1 cellular context compared by ENCODE assay signal in the genomic region with DNA sequence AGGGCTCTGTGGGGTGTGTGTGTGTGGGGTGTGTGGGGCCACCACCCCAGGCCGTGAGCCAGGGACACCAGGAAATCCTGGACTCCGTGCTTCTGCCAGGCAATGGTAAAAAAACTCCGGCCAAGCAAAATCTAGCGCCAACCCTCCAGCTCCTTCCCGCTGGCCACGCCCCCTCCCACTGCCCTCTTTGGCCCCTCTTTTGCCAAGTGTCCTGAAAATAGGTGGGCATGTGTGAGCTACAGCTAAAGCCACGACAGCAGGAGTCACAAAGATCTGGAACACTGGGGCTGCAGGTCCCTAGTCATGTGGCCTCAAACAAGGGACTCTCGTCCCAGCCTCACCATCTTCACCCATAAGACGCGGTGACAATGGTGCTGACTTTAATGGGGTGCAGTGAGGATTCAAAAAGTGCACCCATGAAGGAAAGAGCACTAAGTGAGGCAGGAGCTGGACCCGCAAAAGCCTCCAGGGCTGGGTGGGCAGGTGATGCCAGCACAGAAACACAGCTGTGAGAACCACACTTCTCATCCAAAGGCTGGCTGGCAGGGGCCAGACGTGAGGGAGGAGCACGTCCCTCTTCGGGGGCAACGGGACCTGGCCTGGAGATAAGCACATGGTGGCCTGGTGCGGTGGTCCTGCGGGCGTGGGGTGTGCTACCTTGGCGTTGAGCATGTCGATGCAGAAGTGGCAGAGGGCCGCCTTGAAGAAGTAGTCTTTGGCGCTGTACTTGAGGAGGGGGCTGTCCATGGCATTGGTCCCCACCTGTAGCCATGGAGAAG.
TF ChIP-seq lines count a peak whose summit lies in the region.

No MANE protein-coding gene starts in this region.

TF ChIP-seq in A549, 52 proteins besides CTCF, POLR2A, EP300 and RAD21 (continued from another document):
- no peak for TF ChIP-seq ZFP36 (IDR thresholded peaks at IDR 0.05; ENCODE audit: borderline replicate concordance, partially characterized antibody)
- no peak for TF ChIP-seq CEBPB (IDR thresholded peaks at IDR 0.05)
- TF ChIP-seq, protein P1, sequence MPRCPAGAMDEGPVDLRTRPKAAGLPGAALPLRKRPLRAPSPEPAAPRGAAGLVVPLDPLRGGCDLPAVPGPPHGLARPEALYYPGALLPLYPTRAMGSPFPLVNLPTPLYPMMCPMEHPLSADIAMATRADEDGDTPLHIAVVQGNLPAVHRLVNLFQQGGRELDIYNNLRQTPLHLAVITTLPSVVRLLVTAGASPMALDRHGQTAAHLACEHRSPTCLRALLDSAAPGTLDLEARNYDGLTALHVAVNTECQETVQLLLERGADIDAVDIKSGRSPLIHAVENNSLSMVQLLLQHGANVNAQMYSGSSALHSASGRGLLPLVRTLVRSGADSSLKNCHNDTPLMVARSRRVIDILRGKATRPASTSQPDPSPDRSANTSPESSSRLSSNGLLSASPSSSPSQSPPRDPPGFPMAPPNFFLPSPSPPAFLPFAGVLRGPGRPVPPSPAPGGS (IDR thresholded peaks at IDR 0.05), result no peak
- TF ChIP-seq, protein P2, sequence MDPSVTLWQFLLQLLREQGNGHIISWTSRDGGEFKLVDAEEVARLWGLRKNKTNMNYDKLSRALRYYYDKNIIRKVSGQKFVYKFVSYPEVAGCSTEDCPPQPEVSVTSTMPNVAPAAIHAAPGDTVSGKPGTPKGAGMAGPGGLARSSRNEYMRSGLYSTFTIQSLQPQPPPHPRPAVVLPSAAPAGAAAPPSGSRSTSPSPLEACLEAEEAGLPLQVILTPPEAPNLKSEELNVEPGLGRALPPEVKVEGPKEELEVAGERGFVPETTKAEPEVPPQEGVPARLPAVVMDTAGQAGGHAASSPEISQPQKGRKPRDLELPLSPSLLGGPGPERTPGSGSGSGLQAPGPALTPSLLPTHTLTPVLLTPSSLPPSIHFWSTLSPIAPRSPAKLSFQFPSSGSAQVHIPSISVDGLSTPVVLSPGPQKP (IDR thresholded peaks at IDR 0.05; ENCODE audit: low read depth, low read length), result no peak
- TF ChIP-seq, protein P3, sequence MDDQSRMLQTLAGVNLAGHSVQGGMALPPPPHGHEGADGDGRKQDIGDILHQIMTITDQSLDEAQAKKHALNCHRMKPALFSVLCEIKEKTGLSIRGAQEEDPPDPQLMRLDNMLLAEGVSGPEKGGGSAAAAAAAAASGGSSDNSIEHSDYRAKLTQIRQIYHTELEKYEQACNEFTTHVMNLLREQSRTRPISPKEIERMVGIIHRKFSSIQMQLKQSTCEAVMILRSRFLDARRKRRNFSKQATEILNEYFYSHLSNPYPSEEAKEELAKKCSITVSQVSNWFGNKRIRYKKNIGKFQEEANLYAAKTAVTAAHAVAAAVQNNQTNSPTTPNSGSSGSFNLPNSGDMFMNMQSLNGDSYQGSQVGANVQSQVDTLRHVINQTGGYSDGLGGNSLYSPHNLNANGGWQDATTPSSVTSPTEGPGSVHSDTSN (IDR thresholded peaks at IDR 0.05), result no peak
- TF ChIP-seq, protein P4, sequence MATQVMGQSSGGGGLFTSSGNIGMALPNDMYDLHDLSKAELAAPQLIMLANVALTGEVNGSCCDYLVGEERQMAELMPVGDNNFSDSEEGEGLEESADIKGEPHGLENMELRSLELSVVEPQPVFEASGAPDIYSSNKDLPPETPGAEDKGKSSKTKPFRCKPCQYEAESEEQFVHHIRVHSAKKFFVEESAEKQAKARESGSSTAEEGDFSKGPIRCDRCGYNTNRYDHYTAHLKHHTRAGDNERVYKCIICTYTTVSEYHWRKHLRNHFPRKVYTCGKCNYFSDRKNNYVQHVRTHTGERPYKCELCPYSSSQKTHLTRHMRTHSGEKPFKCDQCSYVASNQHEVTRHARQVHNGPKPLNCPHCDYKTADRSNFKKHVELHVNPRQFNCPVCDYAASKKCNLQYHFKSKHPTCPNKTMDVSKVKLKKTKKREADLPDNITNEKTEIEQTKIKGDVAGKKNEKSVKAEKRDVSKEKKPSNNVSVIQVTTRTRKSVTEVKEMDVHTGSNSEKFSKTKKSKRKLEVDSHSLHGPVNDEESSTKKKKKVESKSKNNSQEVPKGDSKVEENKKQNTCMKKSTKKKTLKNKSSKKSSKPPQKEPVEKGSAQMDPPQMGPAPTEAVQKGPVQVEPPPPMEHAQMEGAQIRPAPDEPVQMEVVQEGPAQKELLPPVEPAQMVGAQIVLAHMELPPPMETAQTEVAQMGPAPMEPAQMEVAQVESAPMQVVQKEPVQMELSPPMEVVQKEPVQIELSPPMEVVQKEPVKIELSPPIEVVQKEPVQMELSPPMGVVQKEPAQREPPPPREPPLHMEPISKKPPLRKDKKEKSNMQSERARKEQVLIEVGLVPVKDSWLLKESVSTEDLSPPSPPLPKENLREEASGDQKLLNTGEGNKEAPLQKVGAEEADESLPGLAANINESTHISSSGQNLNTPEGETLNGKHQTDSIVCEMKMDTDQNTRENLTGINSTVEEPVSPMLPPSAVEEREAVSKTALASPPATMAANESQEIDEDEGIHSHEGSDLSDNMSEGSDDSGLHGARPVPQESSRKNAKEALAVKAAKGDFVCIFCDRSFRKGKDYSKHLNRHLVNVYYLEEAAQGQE (IDR thresholded peaks at IDR 0.05), result no peak
- TF ChIP-seq CBX2 (IDR thresholded peaks at IDR 0.05; ENCODE audit: borderline replicate concordance, low read depth), result no peak
- TF ChIP-seq EHMT2 (IDR thresholded peaks at IDR 0.05; ENCODE audit: low read depth), result no peak
- no peak for TF ChIP-seq FOSL2 (IDR thresholded peaks at IDR 0.05)
- TF ChIP-seq FOSL2 (CRISPR knock-in tag; IDR thresholded peaks at IDR 0.05), result no peak
- no peak for TF ChIP-seq KDM1A (IDR thresholded peaks at IDR 0.05; ENCODE audit: low read depth)
- no peak for TF ChIP-seq JUNB (IDR thresholded peaks at IDR 0.05)
- TF ChIP-seq CHD4 (IDR thresholded peaks at IDR 0.05; ENCODE audit: borderline replicate concordance), result no peak
- no peak for TF ChIP-seq NR3C1 (IDR thresholded peaks at IDR 0.05)
